ENCODE assay signal across 30 cellular contexts in genomic region chrX:109553862-109554261, GRCh38.
"Had no signal": no experiment of that assay in that cellular context is flagged by ENCODE, and none has a peak within 500 bp of the region (broad histone marks: within the 10 kb centered on the region; RNA-seq: fewer than 3 reads in every experiment).

No MANE protein-coding gene starts in this region.

- H3K4me3 Mint-ChIP-seq: activated B cell treated with CpG ODN at 0.5 μM for 24 hours; activated CD8-positive, alpha-beta T cell treated with anti-CD3 and anti-CD28 coated beads for 36 hours; activated naive CD4-positive, alpha-beta T cell treated with anti-CD3 and anti-CD28 coated beads, Interleukin-2, amount 10 ng/mL, durations not matched to agents 7 days and 5 days; activated naive CD8-positive, alpha-beta T cell treated with anti-CD3 and anti-CD28 coated beads, Interleukin-2, amount 10 ng/mL, durations not matched to agents 7 days and 5 days; activated T-cell treated with anti-CD3 and anti-CD28 coated beads, Interleukin-2, amount 50 U/mL, for 72 hours; central memory CD8-positive, alpha-beta T cell; effector memory CD8-positive, alpha-beta T cell; T-helper 17 cell; T-helper 2 cell treated with Interferon-gamma antibody and Interleukin-4, amounts not matched to agents 5 μg/mL and 100 μg/mL, for 36 hours had no signal

- H3K4me1 ChIP-seq: ascending aorta, esophagus muscularis mucosa, foreskin keratinocyte, gastrocnemius medialis, heart left ventricle had no signal

- H3K4me1 Mint-ChIP-seq: activated B cell treated with CpG ODN at 0.5 μM for 24 hours; activated naive CD4-positive, alpha-beta T cell treated with anti-CD3 and anti-CD28 coated beads, Interleukin-2, amount 10 ng/mL, durations not matched to agents 7 days and 5 days; activated naive CD8-positive, alpha-beta T cell treated with anti-CD3 and anti-CD28 coated beads, Interleukin-2, amount 10 ng/mL, durations not matched to agents 7 days and 5 days; central memory CD8-positive, alpha-beta T cell; T-helper 17 cell had no signal

- H3K9me3 Mint-ChIP-seq: activated B cell treated with CpG ODN at 0.5 μM for 24 hours; activated CD8-positive, alpha-beta T cell treated with anti-CD3 and anti-CD28 coated beads for 36 hours; activated naive CD4-positive, alpha-beta T cell treated with anti-CD3 and anti-CD28 coated beads, Interleukin-2, amount 10 ng/mL, durations not matched to agents 7 days and 5 days; activated naive CD4-positive, alpha-beta T cell treated with anti-CD3 and anti-CD28 coated beads, Interleukin-2, amount 50 U/mL, for 72 hours; activated naive CD8-positive, alpha-beta T cell treated with anti-CD3 and anti-CD28 coated beads, Interleukin-2, amount 10 ng/mL, durations not matched to agents 7 days and 5 days; activated T-cell treated with anti-CD3 and anti-CD28 coated beads, Interleukin-2, amount 50 U/mL, for 72 hours; central memory CD8-positive, alpha-beta T cell; effector memory CD8-positive, alpha-beta T cell; T-helper 2 cell treated with Interferon-gamma antibody and Interleukin-4, amounts not matched to agents 5 μg/mL and 100 μg/mL, for 36 hours had no signal

- FAIRE-seq: bronchial epithelial cell had no signal

- H3K27ac Mint-ChIP-seq: activated B cell treated with CpG ODN at 0.5 μM for 24 hours; activated CD8-positive, alpha-beta T cell treated with anti-CD3 and anti-CD28 coated beads for 36 hours; activated naive CD4-positive, alpha-beta T cell treated with anti-CD3 and anti-CD28 coated beads, Interleukin-2, amount 10 ng/mL, durations not matched to agents 7 days and 5 days; activated naive CD4-positive, alpha-beta T cell treated with anti-CD3 and anti-CD28 coated beads, Interleukin-2, amount 50 U/mL, for 72 hours; activated naive CD8-positive, alpha-beta T cell treated with anti-CD3 and anti-CD28 coated beads, Interleukin-2, amount 10 ng/mL, durations not matched to agents 7 days and 5 days; activated T-cell treated with anti-CD3 and anti-CD28 coated beads, Interleukin-2, amount 50 U/mL, for 72 hours; effector memory CD8-positive, alpha-beta T cell; T-helper 17 cell; T-helper 2 cell treated with Interferon-gamma antibody and Interleukin-4, amounts not matched to agents 5 μg/mL and 100 μg/mL, for 36 hours had no signal

- H3K36me3 ChIP-seq: ascending aorta, brain microvascular endothelial cell, esophagus muscularis mucosa, gastrocnemius medialis, heart left ventricle, WERI-Rb-1 had no signal

- H3K27me3 Mint-ChIP-seq: activated CD8-positive, alpha-beta T cell treated with anti-CD3 and anti-CD28 coated beads for 36 hours; activated naive CD4-positive, alpha-beta T cell treated with anti-CD3 and anti-CD28 coated beads, Interleukin-2, amount 10 ng/mL, durations not matched to agents 7 days and 5 days; central memory CD8-positive, alpha-beta T cell; effector memory CD8-positive, alpha-beta T cell had no signal

- H3K36me3 Mint-ChIP-seq: activated naive CD4-positive, alpha-beta T cell treated with anti-CD3 and anti-CD28 coated beads, Interleukin-2, amount 10 ng/mL, durations not matched to agents 7 days and 5 days; activated naive CD4-positive, alpha-beta T cell treated with anti-CD3 and anti-CD28 coated beads, Interleukin-2, amount 50 U/mL, for 72 hours; activated naive CD8-positive, alpha-beta T cell treated with anti-CD3 and anti-CD28 coated beads, Interleukin-2, amount 10 ng/mL, durations not matched to agents 7 days and 5 days had no signal

- H3K27me3 ChIP-seq: ascending aorta, brain microvascular endothelial cell, foreskin keratinocyte had no signal

- H3K4me3 ChIP-seq: ascending aorta, esophagus muscularis mucosa, gastrocnemius medialis, heart left ventricle had no signal

- H3K9me3 ChIP-seq: ascending aorta, esophagus muscularis mucosa, gastrocnemius medialis had no signal

- DNase-seq: activated B cell treated with CpG ODN at 0.5 μM for 24 hours; activated CD4-positive, alpha-beta T cell treated with anti-CD3 and anti-CD28 coated beads for 48 hours; activated CD4-positive, alpha-beta T cell treated with anti-CD3 and anti-CD28 coated beads, Interleukin-2, amount 50 U/mL, for 1 hour; activated CD4-positive, alpha-beta T cell treated with anti-CD3 and anti-CD28 coated beads, Interleukin-2, amount 50 U/mL, for 48 hours; activated CD8-positive, alpha-beta memory T cell treated with anti-CD3 and anti-CD28 coated beads for 24 hours; activated CD8-positive, alpha-beta T cell treated with anti-CD3 and anti-CD28 coated beads for 36 hours; activated gamma-delta T cell; activated naive CD4-positive, alpha-beta T cell; activated naive CD4-positive, alpha-beta T cell treated with anti-CD3 and anti-CD28 coated beads, Interleukin-2, amount 10 ng/mL, durations not matched to agents 7 days and 5 days; activated naive CD8-positive, alpha-beta T cell treated with anti-CD3 and anti-CD28 coated beads, Interleukin-2, amount 10 ng/mL, durations not matched to agents 7 days and 5 days; activated T-cell treated with anti-CD3 and anti-CD28 coated beads, Interleukin-2, amount 50 U/mL, for 72 hours; brain microvascular endothelial cell; cortex of kidney; dermis blood vessel endothelial cell; effector CD4-positive, alpha-beta T cell; effector memory CD8-positive, alpha-beta T cell; erythroblast; foreskin keratinocyte; gastrocnemius medialis; glutamatergic neuron; heart left ventricle; T-helper 17 cell; T1000; WERI-Rb-1 had no signal

- H3K27ac ChIP-seq: ascending aorta, brain microvascular endothelial cell, esophagus muscularis mucosa, foreskin keratinocyte, gastrocnemius medialis, heart left ventricle, WERI-Rb-1 had no signal
